19 cellular contexts compared by ENCODE assay signal in genomic region chr3:172056416-172056815, GRCh38. TPM values are rescaled to one million over a fixed set of nuclear protein-coding genes. Genes with fewer than 3 reads are reported as not detected.
DNase-seq lines count a peak whose midpoint lies in the region; ATAC-seq and TF ChIP-seq lines count a peak whose summit lies in the region.
"Had no signal": no experiment of that assay in that cellular context is flagged by ENCODE, and none has a peak within 500 bp of the region (broad histone marks: within the 10 kb centered on the region; RNA-seq: fewer than 3 reads in every experiment).

No MANE protein-coding gene starts in this region.

- peaks cover 33% of the 10 kb centered on the region for H3K4me1 Mint-ChIP-seq in activated naive CD8-positive, alpha-beta T cell (ENCODE audit: low read depth)
- H3K4me1 Mint-ChIP-seq in activated naive CD8-positive, alpha-beta T cell treated with anti-CD3 and anti-CD28 coated beads for 36 hours: peaks cover 27% of the 10 kb centered on the region
- H3K4me1 Mint-ChIP-seq in chondrocyte (ENCODE audit: low read depth): peaks cover 90% of the 10 kb centered on the region

- H3K4me3 ChIP-seq in neutrophil (ENCODE audit: low read depth in 1 of 2, low read length in 1 of 2) (no peak overlapping the region), urinary bladder (ENCODE audit: low read depth, low read length) (no peak overlapping the region)
- H3K4me3 ChIP-seq: dorsolateral prefrontal cortex, hepatocyte, right atrium auricular region, tibial nerve had no signal

- H3K9me3 ChIP-seq in neutrophil: no peaks in the 10 kb centered on the region
- H3K9me3 ChIP-seq: right atrium auricular region, tibial nerve had no signal

- 58% methylated on average over 3 of the region's 3 CpGs for WGBS in urinary bladder

- H3K36me3 Mint-ChIP-seq in activated naive CD8-positive, alpha-beta T cell: peaks cover 17% of the 10 kb centered on the region
- peaks cover 17% of the 10 kb centered on the region for H3K36me3 Mint-ChIP-seq in activated naive CD8-positive, alpha-beta T cell treated with anti-CD3 and anti-CD28 coated beads for 36 hours
- peaks cover 12% of the 10 kb centered on the region for H3K36me3 Mint-ChIP-seq in chondrocyte (ENCODE audit: low read depth)

- TF ChIP-seq CTCF in chondrocyte (IDR thresholded peaks at IDR 0.05) (no peak), neutrophil (IDR thresholded peaks at IDR 0.05) (no peak)

- H3K36me3 ChIP-seq in neutrophil: peaks cover 21% of the 10 kb centered on the region
- peaks cover 1% of the 10 kb centered on the region for H3K36me3 ChIP-seq in urinary bladder (ENCODE audit: insufficient read depth)
- H3K36me3 ChIP-seq: WERI-Rb-1 had no signal

- no peaks in the 10 kb centered on the region for H3K9me3 Mint-ChIP-seq in activated naive CD8-positive, alpha-beta T cell (ENCODE audit: low read depth)
- H3K9me3 Mint-ChIP-seq in activated naive CD8-positive, alpha-beta T cell treated with anti-CD3 and anti-CD28 coated beads for 36 hours: peaks cover 4% of the 10 kb centered on the region
- H3K9me3 Mint-ChIP-seq in chondrocyte (ENCODE audit: low read depth): no peaks in the 10 kb centered on the region

- H3K27ac ChIP-seq in neutrophil (peak overlapping the region; percentile 68), urinary bladder (ENCODE audit: low read depth) (peak overlapping the region; percentile 38)
- H3K27ac ChIP-seq: dorsolateral prefrontal cortex, hepatocyte, WERI-Rb-1 had no signal

- ATAC-seq in HG03025 (IDR thresholded peaks at IDR 0.05; ENCODE audit: low FRiP score, unreplicated experiment): no peak
- ATAC-seq: left lobe of liver had no signal

- no peaks in the 10 kb centered on the region for H3K27me3 ChIP-seq in neutrophil
- H3K27me3 ChIP-seq: dorsolateral prefrontal cortex, hepatocyte, right atrium auricular region, tibial nerve had no signal

- H3K4me1 ChIP-seq in neutrophil (ENCODE audit: control insufficient read depth in 1 of 2, insufficient read depth in 1 of 2, low read depth in 1 of 2, low read length in 1 of 2): peaks cover 36 to 49% of the 10 kb centered on the region in 2 experiments
- no peaks in the 10 kb centered on the region for H3K4me1 ChIP-seq in urinary bladder (ENCODE audit: insufficient read depth)

- no peak overlapping the region for H3K4me3 Mint-ChIP-seq in activated naive CD8-positive, alpha-beta T cell
- H3K4me3 Mint-ChIP-seq in activated naive CD8-positive, alpha-beta T cell treated with anti-CD3 and anti-CD28 coated beads for 36 hours: no peak overlapping the region
- H3K4me3 Mint-ChIP-seq in chondrocyte (ENCODE audit: unreplicated experiment): no peak overlapping the region

- DNase-seq in activated naive CD8-positive, alpha-beta T cell treated with anti-CD3 and anti-CD28 coated beads for 36 hours: no peak
- DNase-seq in chondrocyte (ENCODE audit: low spot score) (no peak), iPS-NIHi11 (ENCODE audit: low spot score) (no peak), NCI-H1417 treated with DMSO at 0.1 percent for 48 hours (lab: John Stamatoyannopoulos, UW) (no peak)
- DNase-seq: ACHN; dorsolateral prefrontal cortex; NCI-H2107; NCI-H774; RPMI8226; stimulated activated CD4-positive, alpha-beta T cell treated with anti-CD3 and anti-CD28 coated beads, Interleukin-4, amount 100 ng/mL, for 24 hours; WERI-Rb-1 had no signal

- peak overlapping the region; percentile 22 for H3K27ac Mint-ChIP-seq in activated naive CD8-positive, alpha-beta T cell
- H3K27ac Mint-ChIP-seq in activated naive CD8-positive, alpha-beta T cell treated with anti-CD3 and anti-CD28 coated beads for 36 hours: no peak overlapping the region
- peak overlapping the region; percentile 83 for H3K27ac Mint-ChIP-seq in chondrocyte (ENCODE audit: unreplicated experiment)

- no peaks in the 10 kb centered on the region for H3K27me3 Mint-ChIP-seq in activated naive CD8-positive, alpha-beta T cell
- no peaks in the 10 kb centered on the region for H3K27me3 Mint-ChIP-seq in activated naive CD8-positive, alpha-beta T cell treated with anti-CD3 and anti-CD28 coated beads for 36 hours
- no peaks in the 10 kb centered on the region for H3K27me3 Mint-ChIP-seq in chondrocyte (ENCODE audit: low read depth)

RNA-seq across cellular contexts. Expression of gene FNDC3B, which starts 17.0 kb away (rescaled TPM):
- 10 to 100 TPM; 11.6 to 12.2 TPM for total RNA-seq in activated naive CD8-positive, alpha-beta T cell treated with anti-CD3 and anti-CD28 coated beads for 36 hours
- total RNA-seq in chondrocyte (290 to 304 TPM (median 293 TPM) in 3 replicates), urinary bladder (228 TPM)
- polyA plus RNA-seq in urinary bladder: 22.0 TPM

Comparison
In these comparisons a context has a peak if more than half of its experiments do, and no peak if none do; other contexts are left out.
1. RNA of gene FNDC3B, which starts 17.0 kb away (total RNA-seq): 290 to 304 TPM in chondrocyte and 228 TPM in urinary bladder (single experiment); 11.6 to 12.2 TPM in activated naive CD8-positive, alpha-beta T cell treated with anti-CD3 and anti-CD28 coated beads for 36 hours; every median in the first group is over 10 times any median in the second.